Comparison of ENCODE assay signal across 26 cellular contexts in the genomic region with DNA sequence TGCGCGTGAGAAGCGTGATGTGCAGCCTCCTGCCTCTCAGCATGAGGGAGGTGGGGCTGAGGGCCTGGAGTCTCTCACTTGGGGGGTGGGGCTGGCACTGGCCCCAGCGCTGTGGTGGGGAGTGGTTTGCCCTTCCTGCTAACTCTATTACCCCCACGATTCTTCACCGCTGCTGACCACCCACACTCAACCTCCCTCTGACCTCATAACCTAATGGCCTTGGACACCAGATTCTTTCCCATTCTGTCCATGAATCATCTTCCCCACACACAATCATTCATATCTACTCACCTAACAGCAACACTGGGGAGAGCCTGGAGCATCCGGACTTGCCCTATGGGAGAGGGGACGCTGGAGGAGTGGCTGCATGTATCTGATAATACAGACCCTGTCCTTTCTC. TPM values are rescaled to one million over a fixed set of nuclear protein-coding genes. Genes with fewer than 3 reads are reported as not detected.
DNase-seq lines count a peak whose midpoint lies in the region; ATAC-seq and TF ChIP-seq lines count a peak whose summit lies in the region.
"Had no signal": no experiment of that assay in that cellular context is flagged by ENCODE, and none has a peak within 500 bp of the region (broad histone marks: within the 10 kb centered on the region; RNA-seq: fewer than 3 reads in every experiment).

No MANE protein-coding gene starts in this region.

- H3K27ac ChIP-seq in PC-9 = no peak overlapping the region
- H3K27ac ChIP-seq in RWPE1 = no peak overlapping the region
- H3K27ac ChIP-seq: prostate gland, spleen had no signal

- H3K36me3 ChIP-seq in PC-9 (ENCODE audit: low read depth) = no peaks in the 10 kb centered on the region
- H3K36me3 ChIP-seq: prostate gland had no signal

- DNase-seq in GOT3 (lab: John Stamatoyannopoulos, UW) (peak; percentile 31), PC-9 (no peak), fibroblast of mammary gland (ENCODE audit: low read depth) (peak; percentile 66), skeletal muscle cell (ENCODE audit: low read depth) (peak; percentile 3), RWPE1 (ENCODE audit: low spot score) (no peak)
- DNase-seq: activated CD8-positive, alpha-beta T cell treated with anti-CD3 and anti-CD28 coated beads, Interleukin-2, amount 10 ng/mL, durations not matched to agents 7 days and 5 days; activated naive CD4-positive, alpha-beta T cell treated with anti-CD3 and anti-CD28 coated beads, Interleukin-2, amount 50 U/mL, for 16 hours; activated T-cell treated with anti-CD3 and anti-CD28 coated beads, Interleukin-2, amount 50 U/mL, for 24 hours; aorta; DMS79 treated with DMSO at 0.1 percent for 48 hours; erythroblast; left ventricle myocardium superior; NCI-H1048; NCI-H1930; NCI-H2227 treated with DMSO at 0.1 percent for 48 hours; PC-3; spleen; stimulated activated CD4-positive, alpha-beta T cell treated with anti-CD3 and anti-CD28 coated beads, Interleukin-4, amount 100 ng/mL, for 24 hours; T1000 had no signal

- CTCF ChIA-PET in PC-9 (lab: Charles Lee) (no interaction called here), RWPE1 (lab: Yijun Ruan, JAX) (no interaction called here)

- H3K4me3 ChIP-seq in PC-9 = no peak overlapping the region
- no peak overlapping the region for H3K4me3 ChIP-seq in fibroblast of mammary gland (ENCODE audit: control insufficient read depth, low read depth, low read length)
- H3K4me3 ChIP-seq in skeletal muscle cell (ENCODE audit: low read depth, low read length) = no peak overlapping the region
- H3K4me3 ChIP-seq: K562, prostate gland, spleen had no signal

- peaks cover 4% of the 10 kb centered on the region; the same call in 1 of the 2 replicates for H3K4me1 ChIP-seq in PC-9 (replicated peaks; ENCODE audit: insufficient read depth)
- H3K4me1 ChIP-seq: prostate gland, spleen had no signal

- no peak for TF ChIP-seq CTCF in PC-9 (conservative IDR thresholded peaks at IDR 0.05)
- TF ChIP-seq CTCF in fibroblast of mammary gland (conservative IDR thresholded peaks at IDR 0.05; ENCODE audit: control insufficient read depth, insufficient read depth, low read depth, low read length) = no peak
- TF ChIP-seq CTCF in RWPE1 (conservative IDR thresholded peaks at IDR 0.05; ENCODE audit: low read depth) = no peak

- no peak overlapping the region for H2AFZ ChIP-seq in PC-9

- H3K4me2 ChIP-seq in PC-9 = peak overlapping the region; percentile 13; the same call in 1 of the 2 replicates

- H3K9me3 ChIP-seq in PC-9 (ENCODE audit: insufficient read depth, low read depth) = no peaks in the 10 kb centered on the region
- H3K9me3 ChIP-seq: prostate gland, spleen had no signal

- POLR2A ChIA-PET in PC-9 (lab: Charles Lee; ENCODE audit: unreplicated experiment) = no interaction called here
- POLR2A ChIA-PET in RWPE1 (lab: Yijun Ruan, JAX; ENCODE audit: low non-redundant PET) = no interaction called here

- ATAC-seq in GM19395 (IDR thresholded peaks at IDR 0.05; ENCODE audit: unreplicated experiment) (no peak), GM21528 (IDR thresholded peaks at IDR 0.05; ENCODE audit: low FRiP score, unreplicated experiment) (no peak)
- ATAC-seq: activated CD4-positive, CD25-positive, alpha-beta regulatory T cell treated with anti-CD3 and anti-CD28 coated beads, Interleukin-2, amount 50 U/mL, for 24 hours; activated CD8-positive, alpha-beta T cell treated with anti-CD3 and anti-CD28 coated beads, Interleukin-2, amount 10 ng/mL, durations not matched to agents 7 days and 5 days; K562; left ventricle myocardium superior; PC-3 had no signal

- intact Hi-C loops in PC-9 (cut with micrococcal nuclease; ENCODE audit: unreplicated experiment) = no loop called here

- no peaks in the 10 kb centered on the region for H3F3A ChIP-seq in PC-9 (ENCODE audit: insufficient read depth, low read depth)

- H3K27me3 ChIP-seq in PC-9 (ENCODE audit: insufficient read depth, low read depth) = no peaks in the 10 kb centered on the region

- no TSS peak for BruUV-seq in PC-9 (replicated peaks; lab: Mats Ljungman, UMichigan)

- H3K9me2 ChIP-seq in PC-9 (ENCODE audit: insufficient read depth) = no peaks in the 10 kb centered on the region

- no peaks in the 10 kb centered on the region for H3K79me2 ChIP-seq in PC-9 (ENCODE audit: low read depth)

- no peaks in the 10 kb centered on the region for H4K20me1 ChIP-seq in PC-9 (ENCODE audit: insufficient read depth)

RNA-seq across cellular contexts. Expression of a gene that starts 8.7 kb away (rescaled TPM):
- 6.0 and 7.8 TPM in 2 replicates for total RNA-seq in PC-9 (2021)
- total RNA-seq: activated CD8-positive, alpha-beta T cell treated with anti-CD3 and anti-CD28 coated beads, Interleukin-2, amount 10 ng/mL, durations not matched to agents 7 days and 5 days; K562; mononuclear cell had no signal

RNA-seq across cellular contexts. Expression of a gene that starts 52.5 kb away (rescaled TPM):
- total RNA-seq in PC-9 (2021) = not detected in 2 replicates
- total RNA-seq: activated CD8-positive, alpha-beta T cell treated with anti-CD3 and anti-CD28 coated beads, Interleukin-2, amount 10 ng/mL, durations not matched to agents 7 days and 5 days; aorta; glomerular endothelial cell; K562; left ventricle myocardium superior; PC-3; spleen had no signal

Comparison
In these comparisons a context has a peak if more than half of its experiments do, and no peak if none do; other contexts are left out.
1. DNase-seq: peak in GOT3 (single experiment), fibroblast of mammary gland (single experiment) and skeletal muscle cell (single experiment); none in PC-9 (0 of 2) and RWPE1 (single experiment).